In genomic region chr17:63579633-63580032, GRCh38 we compare ENCODE assay signal across 27 cellular contexts. TPM values are rescaled to one million over a fixed set of nuclear protein-coding genes. Genes with fewer than 3 reads are reported as not detected.
DNase-seq lines count a peak whose midpoint lies in the region; ATAC-seq and TF ChIP-seq lines count a peak whose summit lies in the region.
"Had no signal": no experiment of that assay in that cellular context is flagged by ENCODE, and none has a peak within 500 bp of the region (broad histone marks: within the 10 kb centered on the region; RNA-seq: fewer than 3 reads in every experiment).

No MANE protein-coding gene starts in this region.

- no peak for ATAC-seq in GM18505 (IDR thresholded peaks at IDR 0.05; ENCODE audit: unreplicated experiment)
- ATAC-seq in HG03097 (IDR thresholded peaks at IDR 0.05; ENCODE audit: low FRiP score, unreplicated experiment): no peak
- ATAC-seq in HG03565 (IDR thresholded peaks at IDR 0.05; ENCODE audit: unreplicated experiment): no peak
- ATAC-seq: Panc1 had no signal

- CTCF ChIA-PET in CD4-positive, alpha-beta memory T cell (lab: Charles Lee; ENCODE audit: partially characterized antibody): interaction anchor here (0.5 to 0.8 kb wide), 2 partner anchors 32 to 137 kb away, joined by 3 read pairs; no protein-coding TSS in a partner anchor

- no peaks in the 10 kb centered on the region for H3K27me3 Mint-ChIP-seq in CD4-positive, alpha-beta memory T cell
- peaks cover 2% of the 10 kb centered on the region for H3K27me3 Mint-ChIP-seq in endothelial cell (ENCODE audit: unreplicated experiment)
- no peaks in the 10 kb centered on the region for H3K27me3 Mint-ChIP-seq in mesothelial cell of epicardium (ENCODE audit: low read depth)

- H3K27me3 ChIP-seq in CD4-positive, alpha-beta memory T cell (ENCODE audit: insufficient read depth, low read length): no peaks in the 10 kb centered on the region
- H3K27me3 ChIP-seq: SJSA1 had no signal

- no peak overlapping the region for H3K4me3 ChIP-seq in CD4-positive, alpha-beta memory T cell (ENCODE audit: low read length in 2 of 2)
- H3K4me3 ChIP-seq: coronary artery, SJSA1 had no signal

- H3K4me1 Mint-ChIP-seq in CD4-positive, alpha-beta memory T cell: peaks cover 14 to 39% (median 28%) of the 10 kb centered on the region in 4 donors
- H3K4me1 Mint-ChIP-seq in endothelial cell (ENCODE audit: unreplicated experiment): peaks cover 18% of the 10 kb centered on the region
- H3K4me1 Mint-ChIP-seq in mesothelial cell of epicardium: peaks cover 19% of the 10 kb centered on the region

- H3K4me1 ChIP-seq in CD4-positive, alpha-beta memory T cell (ENCODE audit: insufficient read depth, low read length): peaks cover 1% of the 10 kb centered on the region
- H3K4me1 ChIP-seq: SJSA1 had no signal

- no peak overlapping the region for H3K27ac ChIP-seq in CD4-positive, alpha-beta memory T cell (ENCODE audit: low read depth, low read length)
- H3K27ac ChIP-seq: coronary artery, SJSA1 had no signal

- peak overlapping the region in 4 of 7 donors; percentile 23 to 61 (median 41) for H3K27ac Mint-ChIP-seq in CD4-positive, alpha-beta memory T cell
- peak overlapping the region; percentile 68 for H3K27ac Mint-ChIP-seq in endothelial cell (ENCODE audit: unreplicated experiment)
- H3K27ac Mint-ChIP-seq in mesothelial cell of epicardium: peak overlapping the region; percentile 80

- H3K9me3 Mint-ChIP-seq in CD4-positive, alpha-beta memory T cell: no peaks in the 10 kb centered on the region
- no peaks in the 10 kb centered on the region for H3K9me3 Mint-ChIP-seq in endothelial cell (ENCODE audit: unreplicated experiment)
- no peaks in the 10 kb centered on the region for H3K9me3 Mint-ChIP-seq in mesothelial cell of epicardium

- POLR2A ChIA-PET in CD4-positive, alpha-beta memory T cell (lab: Charles Lee; ENCODE audit: partially characterized antibody): interaction anchor here (0.8 kb wide), 1 partner anchor 42 kb away, joined by 3 read pairs; the partner anchor contains the start of gene MAP3K3

- peaks cover 39 to 69% of the 10 kb centered on the region in 2 donors for H3K36me3 Mint-ChIP-seq in CD4-positive, alpha-beta memory T cell
- H3K36me3 Mint-ChIP-seq in endothelial cell (ENCODE audit: low read depth, unreplicated experiment) (peaks cover 30% of the 10 kb centered on the region), mesothelial cell of epicardium (peaks cover 23% of the 10 kb centered on the region)

- H3K9me3 ChIP-seq in CD4-positive, alpha-beta memory T cell (ENCODE audit: control insufficient read depth in 1 of 2, low read length in 2 of 2): no peaks in the 10 kb centered on the region
- H3K9me3 ChIP-seq: SJSA1 had no signal

- no peak for TF ChIP-seq POLR2A in GM18505 (IDR thresholded peaks at IDR 0.05; ENCODE audit: borderline replicate concordance, extremely low read depth, insufficient read depth, insufficient read length)

- no peak overlapping the region for H3K4me3 Mint-ChIP-seq in CD4-positive, alpha-beta memory T cell
- no peak overlapping the region for H3K4me3 Mint-ChIP-seq in endothelial cell (ENCODE audit: unreplicated experiment)
- H3K4me3 Mint-ChIP-seq in mesothelial cell of epicardium: no peak overlapping the region

- H3K36me3 ChIP-seq in CD4-positive, alpha-beta memory T cell (ENCODE audit: insufficient read depth, low read length): peaks cover 44% of the 10 kb centered on the region

- DNase-seq in CD4-positive, alpha-beta memory T cell: no peak
- DNase-seq in NCI-H510A treated with DMSO at 0.1 percent for 48 hours (lab: John Stamatoyannopoulos, UW): peak; percentile 79
- peak; percentile 12 for DNase-seq in endothelial cell (ENCODE audit: low spot score)
- DNase-seq in mesothelial cell of epicardium (ENCODE audit: low spot score in 2 of 2, unreplicated experiment in 2 of 2): no peak
- DNase-seq in OCI-M2 (lab: John Stamatoyannopoulos, UW; ENCODE audit: unreplicated experiment): no peak
- DNase-seq: activated CD4-positive, alpha-beta T cell treated with anti-CD3 and anti-CD28 coated beads for 48 hours; activated naive CD4-positive, alpha-beta T cell treated with anti-CD3 and anti-CD28 coated beads, Interleukin-2, amount 50 U/mL, for 16 hours; amygdala; kidney; NCI-H1105 treated with DMSO at 0.1 percent for 48 hours; NCI-H2081 treated with DMSO at 0.1 percent for 48 hours; NCI-H446 treated with DMSO at 0.1 percent for 48 hours; NK-92 treated with Interleukin-12 subunit alpha and Interleukin-12 subunit beta, amount 100 ng/mL, for 24 hours; nucleus accumbens; trophoblast cell had no signal

- intact Hi-C loops in CD4-positive, alpha-beta memory T cell (cut with micrococcal nuclease): no loop called here

- TF ChIP-seq CTCF in endothelial cell (IDR thresholded peaks at IDR 0.05; ENCODE audit: unreplicated experiment) (no peak), mesothelial cell of epicardium (IDR thresholded peaks at IDR 0.05; ENCODE audit: unreplicated experiment) (no peak)

RNA-seq across cellular contexts. Expression of gene TACO1, which starts 21.1 kb away (rescaled TPM):
- 10 to 100 TPM; 17.7 to 20.3 TPM for total RNA-seq in CD4-positive, alpha-beta memory T cell
- polyA plus RNA-seq in CD4-positive, alpha-beta memory T cell: 10 to 100 TPM; 21.8 to 22.8 TPM
- total RNA-seq in endothelial cell (ENCODE audit: unreplicated experiment): 19.4 TPM
- 14.2 to 18.9 TPM (median 16.2 TPM) in 3 replicates for total RNA-seq in mesothelial cell of epicardium

RNA-seq across cellular contexts. Expression of gene DCAF7, which starts 29.4 kb away (rescaled TPM):
- 10 to 100 TPM; 88.1 to 93.0 TPM for total RNA-seq in CD4-positive, alpha-beta memory T cell
- polyA plus RNA-seq in CD4-positive, alpha-beta memory T cell: 10 to 100 TPM; 75.6 to 85.0 TPM
- total RNA-seq in endothelial cell (ENCODE audit: unreplicated experiment): 123 TPM
- total RNA-seq in mesothelial cell of epicardium: 144 to 155 TPM (median 149 TPM) in 3 replicates

RNA-seq across cellular contexts. Expression of gene MAP3K3, which starts 42.6 kb away (rescaled TPM):
- 10 to 100 TPM; 98.5 to 98.8 TPM for total RNA-seq in CD4-positive, alpha-beta memory T cell
- polyA plus RNA-seq in CD4-positive, alpha-beta memory T cell: 10 to 100 TPM; 29.5 to 50.8 TPM
- total RNA-seq in endothelial cell (ENCODE audit: unreplicated experiment): 112 TPM
- total RNA-seq in mesothelial cell of epicardium: 23.1 to 24.0 TPM (median 23.4 TPM) in 3 replicates

RNA-seq across cellular contexts. Expression of gene KCNH6, which starts 56.5 kb away (rescaled TPM):
- total RNA-seq in CD4-positive, alpha-beta memory T cell: not detected
- not detected for polyA plus RNA-seq in CD4-positive, alpha-beta memory T cell
- 18.6 TPM for total RNA-seq in endothelial cell (ENCODE audit: unreplicated experiment)
- total RNA-seq in mesothelial cell of epicardium: 0.16 TPM in 1 of 3 replicates, not detected in the others
- total RNA-seq: bronchial epithelial cell; Daoy; M059J; myocyte; SJSA1; skeletal muscle tissue; T-helper 1 cell treated with Interleukin-12 subunit alpha and Interleukin-12 subunit beta and Interleukin-4 antibody, amounts not matched to agents 30 ng/mL and 1 ng/mL, for 36 hours had no signal

Comparison
In these comparisons a context has a peak if more than half of its experiments do, and no peak if none do; other contexts are left out.
1. DNase-seq: peak in NCI-H510A treated with DMSO at 0.1 percent for 48 hours (single experiment) and endothelial cell (single experiment); none in CD4-positive, alpha-beta memory T cell (0 of 5), mesothelial cell of epicardium (0 of 2) and OCI-M2 (single experiment).
2. Peak in every context shown above with its lines, with median percentiles within 50 percentile points of each other: H3K27ac Mint-ChIP-seq.